ENCODE assay signal across 15 cellular contexts in genomic region chr1:21491483-21492170, GRCh38. TPM values are rescaled to one million over a fixed set of nuclear protein-coding genes. Genes with fewer than 3 reads are reported as not detected.
A peak's percentile ranks its signal among the peaks of the same experiment; 100 is the strongest.
DNase-seq lines count a peak whose midpoint lies in the region; ATAC-seq, FAIRE-seq and TF ChIP-seq lines count a peak whose summit lies in the region.
"Had no signal": no experiment of that assay in that cellular context is flagged by ENCODE, and none has a peak within 500 bp of the region (broad histone marks: within the 10 kb centered on the region; RNA-seq: fewer than 3 reads in every experiment).

No MANE protein-coding gene starts in this region.

- intact Hi-C loops in OCI-LY7 (cut with micrococcal nuclease; ENCODE audit: unreplicated experiment), result no loop called here

- FAIRE-seq in GM19239 (lab: Jason Lieb, UNC), result no peak

- H3K79me2 ChIP-seq in OCI-LY7 (ENCODE audit: insufficient read depth, low read depth, low read length), result no peaks in the 10 kb centered on the region

- no peaks in the 10 kb centered on the region for H3K9me3 ChIP-seq in OCI-LY7 (ENCODE audit: low read length)
- H3K9me3 ChIP-seq: MG63, testis had no signal

- no peaks in the 10 kb centered on the region for H3K9me2 ChIP-seq in OCI-LY7 (ENCODE audit: insufficient read depth, low read length)

- TF ChIP-seq CTCF in OCI-LY7 (conservative IDR thresholded peaks at IDR 0.05; ENCODE audit: low read length), result no peak

- no TSS peak for BruUV-seq in OCI-LY7 (replicated peaks; lab: Mats Ljungman, UMichigan)

- H3K4me2 ChIP-seq in OCI-LY7 (ENCODE audit: low read length), result no peak overlapping the region

- DNase-seq in DMS 273 treated with DMSO at 0.1 percent for 48 hours (lab: John Stamatoyannopoulos, UW) (peak; percentile 30), KBM-7 (peak; percentile 29), NCI-H446 (lab: John Stamatoyannopoulos, UW) (peak; percentile 28 to 50), fibroblast of gingiva (ENCODE audit: low read depth) (peak; percentile 74), GM19239 (ENCODE audit: insufficient read length, low spot score) (no peak), OCI-LY7 (ENCODE audit: low spot score) (no peak)
- DNase-seq: activated CD8-positive, alpha-beta memory T cell treated with anti-CD3 and anti-CD28 coated beads for 24 hours; activated naive CD4-positive, alpha-beta T cell; CD4-positive, alpha-beta T cell; stimulated activated CD4-positive, alpha-beta T cell treated with anti-CD3 and anti-CD28 coated beads, Interleukin-12 subunit alpha, Interleukin-12 subunit beta, amount 100 ng/mL, for 4 hours; T-helper 9 cell; testis had no signal

- H3K4me3 ChIP-seq in OCI-LY7 (ENCODE audit: low read depth, low read length, poor library complexity, severe bottlenecking), result no peak overlapping the region
- H3K4me3 ChIP-seq: MG63, testis had no signal

- no peak overlapping the region for H2AFZ ChIP-seq in OCI-LY7 (ENCODE audit: low read length)

- no peaks in the 10 kb centered on the region for H4K20me1 ChIP-seq in OCI-LY7 (ENCODE audit: insufficient read depth, low read length)

- H3K27ac ChIP-seq in OCI-LY7 (ENCODE audit: low read depth, low read length, poor library complexity, severe bottlenecking), result no peak overlapping the region
- H3K27ac ChIP-seq: HL-60, testis had no signal

- no peak for ATAC-seq in HG03095 (IDR thresholded peaks at IDR 0.05; ENCODE audit: unreplicated experiment)

- no peaks in the 10 kb centered on the region for H3K4me1 ChIP-seq in OCI-LY7 (ENCODE audit: insufficient read depth, low read length, poor library complexity, severe bottlenecking)
- H3K4me1 ChIP-seq: testis had no signal

- POLR2A ChIA-PET in OCI-LY7 (lab: Charles Lee), result no interaction called here

- no peaks in the 10 kb centered on the region for H3K36me3 ChIP-seq in OCI-LY7 (ENCODE audit: insufficient read depth, low read length)
- H3K36me3 ChIP-seq: MG63 had no signal

- CTCF ChIA-PET in OCI-LY7 (lab: Charles Lee; ENCODE audit: unreplicated experiment), result no interaction called here

- in situ Hi-C loops in KBM-7 (cut with MboI; ENCODE audit: low pct_unique_long_range_greater_than_20kb, low sequenced_read_pairs), result no loop called here

RNA-seq across cellular contexts. Expression of gene ALPL, which starts 17.6 kb away (rescaled TPM):
- total RNA-seq in OCI-LY7 (2014; rRNA removed; shearing (Covaris generic)), result not detected in 2 replicates
- total RNA-seq in OCI-LY7 (2022), result not detected in 2 replicates
- total RNA-seq: CD4-positive, alpha-beta T cell had no signal

RNA-seq across cellular contexts. Expression of gene NBPF3, which starts 51.7 kb away (rescaled TPM):
- total RNA-seq in OCI-LY7 (2014; rRNA removed; shearing (Covaris generic)), result not detected in 2 replicates
- total RNA-seq in OCI-LY7 (2022), result 0.89 and 1.0 TPM in 2 replicates

Comparison
In these comparisons a context has a peak if more than half of its experiments do, and no peak if none do; other contexts are left out.
1. DNase-seq: peak in DMS 273 treated with DMSO at 0.1 percent for 48 hours (single experiment), KBM-7 (single experiment), NCI-H446 (2 of 2) and fibroblast of gingiva (single experiment); none in GM19239 (single experiment) and OCI-LY7 (single experiment).